Comparison of ENCODE assay signal across 1 cellular context in genomic region chr12:112354399-112354798, GRCh38.
TF ChIP-seq lines count a peak whose summit lies in the region.

No MANE protein-coding gene starts in this region.

TF ChIP-seq in K562, 482 proteins besides CTCF, POLR2A, EP300 and RAD21:
- TF ChIP-seq FOXA3 (CRISPR knock-in tag; conservative IDR thresholded peaks at IDR 0.05 in 1 of 2, IDR thresholded peaks at IDR 0.05 in 1 of 2) (0 out of 4 replicates have a peak, but pooled peaks of 1 of the 2 experiments have one; percentile 19), CEBPB (tag; IDR thresholded peaks at IDR 0.05) (peak; percentile 79), CEBPG (CRISPR knock-in tag; IDR thresholded peaks at IDR 0.05) (peak; percentile 68), CEBPG (tag; conservative IDR thresholded peaks at IDR 0.05 in 1 of 2, IDR thresholded peaks at IDR 0.05 in 1 of 2) (0 out of 4 replicates have a peak, but pooled peaks of 1 of the 2 experiments have one; percentile 13), SOX6 (IDR thresholded peaks at IDR 0.05) (no peak), HDAC1 (IDR thresholded peaks at IDR 0.05) (no peak), ZNF23 (CRISPR knock-in tag; IDR thresholded peaks at IDR 0.05) (no peak), RBBP5 (IDR thresholded peaks at IDR 0.05; ENCODE audit: borderline replicate concordance, insufficient read depth, low read length, poor library complexity, severe bottlenecking) (no peak), E2F8 (IDR thresholded peaks at IDR 0.05; ENCODE audit: low read depth, partially characterized antibody) (no peak)
